16 cellular contexts compared by ENCODE assay signal in the genomic region with DNA sequence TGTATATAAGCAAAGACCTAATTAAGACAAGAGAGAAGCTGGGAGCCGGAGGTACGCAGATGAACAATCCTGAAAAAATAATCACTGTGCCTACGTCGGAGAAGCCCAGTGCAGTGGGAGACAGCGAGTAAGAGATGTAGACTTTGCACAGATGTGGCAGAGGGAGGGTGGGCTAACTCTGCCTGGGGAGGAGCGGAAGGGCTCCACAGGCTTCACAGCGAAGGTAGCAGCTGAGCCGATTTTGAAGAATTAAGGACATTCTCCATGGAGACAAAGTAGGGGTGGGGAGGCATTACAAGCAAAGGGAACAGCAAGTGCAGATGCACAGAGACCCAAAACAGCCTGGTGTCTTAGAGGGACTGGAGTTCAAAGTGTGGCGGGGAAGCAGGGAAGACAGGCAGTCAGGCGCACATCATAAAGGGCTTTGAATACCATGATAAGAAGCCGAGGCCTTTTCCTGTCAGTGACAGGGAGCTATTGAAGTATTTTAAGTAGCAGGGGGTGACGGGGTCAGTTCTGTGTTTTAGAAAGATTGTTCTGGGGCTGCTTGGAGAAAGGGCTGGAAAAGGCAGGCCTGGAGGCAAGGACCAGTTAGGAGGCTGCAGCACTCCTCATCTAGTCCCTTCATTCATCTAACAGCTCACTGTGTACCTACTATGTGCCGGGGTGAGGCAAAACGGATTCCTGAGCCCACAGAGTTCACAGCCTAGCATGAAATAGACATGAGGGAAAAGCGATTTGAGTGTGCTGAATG.
"Had no signal": no experiment of that assay in that cellular context is flagged by ENCODE, and none has a peak within 500 bp of the region (broad histone marks: within the 10 kb centered on the region; RNA-seq: fewer than 3 reads in every experiment).

No MANE protein-coding gene starts in this region.

- FAIRE-seq: small intestine had no signal

- H3K27me3 ChIP-seq: ascending aorta had no signal

- H3K4me1 ChIP-seq: lower lobe of right lung had no signal

- ATAC-seq: lower lobe of right lung; stimulated activated naive B cell treated with anti-CD40 and anti-IgM and Interleukin-4, amounts not matched to agents 10 μg/mL and 1 μg/mL and 100 μg/mL, for 72 hours had no signal

- H3K27ac ChIP-seq: ascending aorta, coronary artery, epithelial cell of prostate, lower lobe of right lung had no signal

- H3K9me3 ChIP-seq: ascending aorta, lower lobe of right lung had no signal

- H3K4me3 ChIP-seq: ascending aorta, coronary artery, lower lobe of right lung had no signal

- H3K36me3 ChIP-seq: ascending aorta, lower lobe of right lung had no signal

- DNase-seq: activated CD4-positive, alpha-beta memory T cell treated with anti-CD3 and anti-CD28 coated beads for 36 hours; activated gamma-delta T cell; activated naive CD8-positive, alpha-beta T cell treated with anti-CD3 and anti-CD28 coated beads, Interleukin-2, amount 10 ng/mL, durations not matched to agents 7 days and 5 days; activated T-cell treated with anti-CD3 and anti-CD28 coated beads, Interleukin-2, amount 50 U/mL, for 48 hours; caudate nucleus; effector CD8-positive, alpha-beta T cell; kidney glomerular epithelial cell; lower lobe of right lung; naive B cell; small intestine; stimulated activated naive B cell treated with anti-CD40 and anti-IgM and Interleukin-4, amounts not matched to agents 10 μg/mL and 1 μg/mL and 100 μg/mL, for 72 hours; substantia nigra; trophoblast cell had no signal
